1 cellular context compared by ENCODE assay signal in the genomic region with DNA sequence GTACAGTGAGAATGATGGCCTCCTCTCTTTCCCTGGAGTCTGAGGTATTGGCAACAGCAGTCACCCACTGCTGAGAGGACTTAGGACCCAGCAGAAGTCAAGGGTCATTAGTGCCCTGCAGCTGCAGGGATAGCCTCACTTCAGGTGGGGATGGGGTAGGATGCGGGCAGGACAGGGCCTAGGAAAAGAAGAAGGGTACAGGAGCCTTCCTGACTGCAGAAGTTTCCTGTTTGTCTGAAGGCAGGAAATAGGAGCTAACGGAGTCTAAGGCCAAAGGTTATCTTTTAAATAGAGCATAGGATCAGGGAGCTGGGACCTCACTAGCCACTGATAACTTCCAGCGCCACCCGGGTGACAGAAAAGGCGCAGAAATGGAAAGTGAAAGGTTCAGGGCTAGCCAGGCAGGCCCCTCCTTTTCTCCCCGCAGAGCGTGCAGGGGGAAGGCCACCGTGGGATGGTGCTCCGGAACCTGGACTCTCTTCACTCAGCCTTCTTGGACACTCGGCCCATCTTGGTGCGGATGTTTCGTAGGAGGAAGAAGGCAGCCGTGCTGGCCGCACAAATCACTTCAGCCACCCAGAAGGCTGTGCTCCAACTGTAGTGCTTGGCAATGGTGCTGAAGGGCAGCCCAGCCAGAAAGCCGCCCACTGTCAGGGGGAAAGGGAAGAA.
TF ChIP-seq lines count a peak whose summit lies in the region.

No MANE protein-coding gene starts in this region.

TF ChIP-seq in WTC11, 78 proteins besides CTCF, POLR2A, EP300 and RAD21 (continued from another document):
- TF ChIP-seq, protein P1, sequence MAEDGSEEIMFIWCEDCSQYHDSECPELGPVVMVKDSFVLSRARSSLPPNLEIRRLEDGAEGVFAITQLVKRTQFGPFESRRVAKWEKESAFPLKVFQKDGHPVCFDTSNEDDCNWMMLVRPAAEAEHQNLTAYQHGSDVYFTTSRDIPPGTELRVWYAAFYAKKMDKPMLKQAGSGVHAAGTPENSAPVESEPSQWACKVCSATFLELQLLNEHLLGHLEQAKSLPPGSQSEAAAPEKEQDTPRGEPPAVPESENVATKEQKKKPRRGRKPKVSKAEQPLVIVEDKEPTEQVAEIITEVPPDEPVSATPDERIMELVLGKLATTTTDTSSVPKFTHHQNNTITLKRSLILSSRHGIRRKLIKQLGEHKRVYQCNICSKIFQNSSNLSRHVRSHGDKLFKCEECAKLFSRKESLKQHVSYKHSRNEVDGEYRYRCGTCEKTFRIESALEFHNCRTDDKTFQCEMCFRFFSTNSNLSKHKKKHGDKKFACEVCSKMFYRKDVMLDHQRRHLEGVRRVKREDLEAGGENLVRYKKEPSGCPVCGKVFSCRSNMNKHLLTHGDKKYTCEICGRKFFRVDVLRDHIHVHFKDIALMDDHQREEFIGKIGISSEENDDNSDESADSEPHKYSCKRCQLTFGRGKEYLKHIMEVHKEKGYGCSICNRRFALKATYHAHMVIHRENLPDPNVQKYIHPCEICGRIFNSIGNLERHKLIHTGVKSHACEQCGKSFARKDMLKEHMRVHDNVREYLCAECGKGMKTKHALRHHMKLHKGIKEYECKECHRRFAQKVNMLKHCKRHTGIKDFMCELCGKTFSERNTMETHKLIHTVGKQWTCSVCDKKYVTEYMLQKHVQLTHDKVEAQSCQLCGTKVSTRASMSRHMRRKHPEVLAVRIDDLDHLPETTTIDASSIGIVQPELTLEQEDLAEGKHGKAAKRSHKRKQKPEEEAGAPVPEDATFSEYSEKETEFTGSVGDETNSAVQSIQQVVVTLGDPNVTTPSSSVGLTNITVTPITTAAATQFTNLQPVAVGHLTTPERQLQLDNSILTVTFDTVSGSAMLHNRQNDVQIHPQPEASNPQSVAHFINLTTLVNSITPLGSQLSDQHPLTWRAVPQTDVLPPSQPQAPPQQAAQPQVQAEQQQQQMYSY (CRISPR knock-in tag; IDR thresholded peaks at IDR 0.05), result no peak
- TF ChIP-seq TP53 (CRISPR knock-in tag; IDR thresholded peaks at IDR 0.05), result no peak
- no peak for TF ChIP-seq IRF2 (CRISPR knock-in tag; IDR thresholded peaks at IDR 0.05; ENCODE audit: borderline replicate concordance, low read depth)
- TF ChIP-seq PREB (CRISPR knock-in tag; IDR thresholded peaks at IDR 0.05; ENCODE audit: borderline replicate concordance), result no peak
TF ChIP-seq in WTC11: peak in this region for 0.
